ENCODE assay signal across 11 cellular contexts in genomic region chr20:22796465-22797077, GRCh38.
A peak's percentile ranks its signal among the peaks of the same experiment; 100 is the strongest.
DNase-seq lines count a peak whose midpoint lies in the region; TF ChIP-seq lines count a peak whose summit lies in the region.
"Had no signal": no experiment of that assay in that cellular context is flagged by ENCODE, and none has a peak within 500 bp of the region (broad histone marks: within the 10 kb centered on the region; RNA-seq: fewer than 3 reads in every experiment).

No MANE protein-coding gene starts in this region.

- H3K9ac ChIP-seq in Karpas-422 (ENCODE audit: low read length) = no peak overlapping the region

- DNase-seq in HS-27A (ENCODE audit: low read depth) (peak; percentile 71), dedifferentiated amniotic fluid mesenchymal stem cell (ENCODE audit: extremely low spot score) (peak; percentile 75), kidney tubule cell (ENCODE audit: low spot score) (peak; percentile 75), uterus (no peak), Karpas-422 (no peak), SW 1271 (lab: John Stamatoyannopoulos, UW) (no peak)
- DNase-seq in T-helper 2 cell treated with Interferon-gamma antibody and Interleukin-4, amounts not matched to agents 5 μg/mL and 100 μg/mL, for 36 hours (ENCODE audit: low spot score) = no peak
- DNase-seq: DMS 273 treated with DMSO at 0.1 percent for 48 hours, NCI-H446 had no signal

- intact Hi-C loops in uterus (cut with DNase I; ENCODE audit: low total_unique reads) = no loop called here

- no peaks in the 10 kb centered on the region for H3K4me1 Mint-ChIP-seq in T-helper 2 cell treated with Interferon-gamma antibody and Interleukin-4, amounts not matched to agents 5 μg/mL and 100 μg/mL, for 36 hours (ENCODE audit: low read depth)

- H3K4me2 ChIP-seq in Karpas-422 (ENCODE audit: low read depth, low read length, poor library complexity, severe bottlenecking) = no peak overlapping the region

- no peaks in the 10 kb centered on the region for H3K36me3 Mint-ChIP-seq in T-helper 2 cell treated with Interferon-gamma antibody and Interleukin-4, amounts not matched to agents 5 μg/mL and 100 μg/mL, for 36 hours (ENCODE audit: low read depth)

- no peaks in the 10 kb centered on the region for H3K9me3 Mint-ChIP-seq in T-helper 2 cell treated with Interferon-gamma antibody and Interleukin-4, amounts not matched to agents 5 μg/mL and 100 μg/mL, for 36 hours

- H3K4me3 Mint-ChIP-seq in T-helper 2 cell treated with Interferon-gamma antibody and Interleukin-4, amounts not matched to agents 5 μg/mL and 100 μg/mL, for 36 hours = no peak overlapping the region

- H3K79me2 ChIP-seq in Karpas-422 (ENCODE audit: low read length) = no peaks in the 10 kb centered on the region

- no peak for TF ChIP-seq POLR2A in uterus (IDR thresholded peaks at IDR 0.05)

- H3K36me3 ChIP-seq in uterus (no peaks in the 10 kb centered on the region), Karpas-422 (ENCODE audit: insufficient read depth, low read length) (no peaks in the 10 kb centered on the region)
- H3K36me3 ChIP-seq: MG63 had no signal

- no peak overlapping the region for H3K27ac Mint-ChIP-seq in T-helper 2 cell treated with Interferon-gamma antibody and Interleukin-4, amounts not matched to agents 5 μg/mL and 100 μg/mL, for 36 hours

- H3K4me3 ChIP-seq in uterus (no peak overlapping the region), Karpas-422 (ENCODE audit: low read length) (no peak overlapping the region)
- H3K4me3 ChIP-seq: MG63, skin epidermis had no signal

- H3K27me3 ChIP-seq in uterus (no peaks in the 10 kb centered on the region), Karpas-422 (ENCODE audit: low read length) (no peaks in the 10 kb centered on the region; the same call in 1 of the 2 replicates)
- H3K27me3 ChIP-seq: MG63 had no signal

- H3K4me1 ChIP-seq in uterus = no peaks in the 10 kb centered on the region
- H3K4me1 ChIP-seq in Karpas-422 (ENCODE audit: low read length) = no peaks in the 10 kb centered on the region

- no peaks in the 10 kb centered on the region for H3K27me3 Mint-ChIP-seq in T-helper 2 cell treated with Interferon-gamma antibody and Interleukin-4, amounts not matched to agents 5 μg/mL and 100 μg/mL, for 36 hours (ENCODE audit: low read depth)

- TF ChIP-seq CTCF in uterus (IDR thresholded peaks at IDR 0.05) = no peak

- no peaks in the 10 kb centered on the region for H3K9me2 ChIP-seq in Karpas-422 (replicated peaks; ENCODE audit: insufficient read depth, low read length)

- peak overlapping the region; percentile 65 to 72 for H3K27ac ChIP-seq in uterus
- no peak overlapping the region for H3K27ac ChIP-seq in Karpas-422 (ENCODE audit: low read length)

- H3K9me3 ChIP-seq in uterus = no peaks in the 10 kb centered on the region
- no peaks in the 10 kb centered on the region for H3K9me3 ChIP-seq in Karpas-422 (ENCODE audit: low read length)
- H3K9me3 ChIP-seq: MG63 had no signal

- H2AFZ ChIP-seq in Karpas-422 (ENCODE audit: low read length) = no peak overlapping the region

- no peaks in the 10 kb centered on the region for H4K20me1 ChIP-seq in Karpas-422 (ENCODE audit: insufficient read depth, low read depth, low read length)

Comparison
In these comparisons a context has a peak if more than half of its experiments do, and no peak if none do; other contexts are left out.
1. DNase-seq: peak in HS-27A (single experiment), dedifferentiated amniotic fluid mesenchymal stem cell (single experiment) and kidney tubule cell (single experiment); none in uterus (0 of 2), T-helper 2 cell treated with Interferon-gamma antibody and Interleukin-4, amounts not matched to agents 5 μg/mL and 100 μg/mL, for 36 hours (single experiment), Karpas-422 (single experiment) and SW 1271 (0 of 2).